23 cellular contexts compared by ENCODE assay signal in the genomic region with DNA sequence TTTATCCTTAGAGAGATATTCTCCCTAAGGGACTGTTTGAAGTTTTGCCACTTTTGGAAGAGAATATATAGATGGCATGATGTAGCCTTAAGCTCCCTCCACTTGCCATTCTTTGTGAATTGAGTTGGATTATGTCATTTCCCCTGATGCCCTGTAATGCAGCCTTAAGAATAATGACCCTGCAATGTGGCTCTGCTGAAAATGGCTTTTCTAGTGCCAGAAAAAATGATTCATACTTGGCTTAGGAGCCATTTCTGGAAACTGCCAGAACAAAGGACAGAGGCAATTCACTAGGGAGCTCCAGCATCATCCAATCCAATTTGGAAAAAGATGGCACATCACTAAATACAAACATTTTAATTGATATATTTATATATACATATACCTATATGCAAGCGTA.
DNase-seq lines count a peak whose midpoint lies in the region; ATAC-seq and TF ChIP-seq lines count a peak whose summit lies in the region.
"Had no signal": no experiment of that assay in that cellular context is flagged by ENCODE, and none has a peak within 500 bp of the region (broad histone marks: within the 10 kb centered on the region; RNA-seq: fewer than 3 reads in every experiment).

No MANE protein-coding gene starts in this region.

- no peak overlapping the region for H2AFZ ChIP-seq in SK-N-SH (ENCODE audit: low read depth)

- H3K36me3 ChIP-seq in left ventricle myocardium inferior (no peaks in the 10 kb centered on the region), SK-N-SH (replicated peaks in 1 of 2; ENCODE audit: control insufficient read depth in 1 of 2, insufficient read depth in 2 of 2, low read length in 1 of 2) (no peaks in the 10 kb centered on the region)
- H3K36me3 ChIP-seq: SJSA1 had no signal

- H3K79me2 ChIP-seq in SK-N-SH (ENCODE audit: insufficient read depth), result no peaks in the 10 kb centered on the region

- no peak overlapping the region for H3K4me2 ChIP-seq in SK-N-SH

- peaks cover 18% of the 10 kb centered on the region for H3F3A ChIP-seq in SK-N-SH (replicated peaks; ENCODE audit: insufficient read depth)

- H3K4me3 ChIP-seq in left ventricle myocardium inferior, result no peak overlapping the region
- H3K4me3 ChIP-seq in SK-N-SH (ENCODE audit: low read depth in 2 of 2, low read length in 1 of 2), result no peak overlapping the region
- H3K4me3 ChIP-seq in fibroblast of the aortic adventitia (ENCODE audit: low read depth, low read length), result no peak overlapping the region
- H3K4me3 ChIP-seq: SJSA1 had no signal

- no peak overlapping the region for H3K27ac Mint-ChIP-seq in CD14-positive monocyte
- no peak overlapping the region for H3K27ac Mint-ChIP-seq in naive thymus-derived CD8-positive, alpha-beta T cell
- H3K27ac Mint-ChIP-seq: IgD-negative memory B cell; mesothelial cell of epicardium; natural killer cell; stimulated activated memory B cell treated with anti-CD40 and anti-IgM and Interleukin-4, amounts not matched to agents 10 μg/mL and 1 μg/mL and 100 μg/mL, for 72 hours had no signal

- POLR2A ChIA-PET in SK-N-SH (lab: Yijun Ruan, JAX), result no interaction called here
- POLR2A ChIA-PET in naive thymus-derived CD8-positive, alpha-beta T cell (lab: Charles Lee), result no interaction called here

- no peak overlapping the region for H3K27ac ChIP-seq in left ventricle myocardium inferior (replicated peaks)
- H3K27ac ChIP-seq in SK-N-SH (ENCODE audit: low read depth in 2 of 2, low read length in 1 of 2), result peak overlapping the region in 1 of 2 experiments; percentile 43; a peak in 2 of 4 replicates
- H3K27ac ChIP-seq: SJSA1 had no signal

- CTCF ChIA-PET in SK-N-SH (lab: Yijun Ruan, JAX), result no interaction called here

- peaks cover 12% of the 10 kb centered on the region for H3K4me1 ChIP-seq in left ventricle myocardium inferior
- H3K4me1 ChIP-seq in SK-N-SH (ENCODE audit: control insufficient read depth in 1 of 2, insufficient read depth in 2 of 2, low read depth in 1 of 2, low read length in 1 of 2), result peaks cover 0 to 13% of the 10 kb centered on the region in 2 experiments; a peak in 3 of 4 replicates
- H3K4me1 ChIP-seq: SJSA1 had no signal

- intact Hi-C loops in left cardiac atrium (cut with DNase I), result loop anchor here in 1 of 2 donors (10.0 kb wide), 1 partner anchor 268 kb away; no protein-coding TSS in a partner anchor
- intact Hi-C loops in left ventricle myocardium inferior (cut with micrococcal nuclease), result no loop called here
- intact Hi-C loops in CD14-positive monocyte (cut with micrococcal nuclease), result no loop called here

- no peak overlapping the region for H3K4me3 Mint-ChIP-seq in CD14-positive monocyte
- H3K4me3 Mint-ChIP-seq in naive thymus-derived CD8-positive, alpha-beta T cell, result no peak overlapping the region
- H3K4me3 Mint-ChIP-seq: activated T-cell treated with anti-CD3 and anti-CD28 coated beads, Interleukin-2, amount 50 U/mL, for 4 hours; central memory CD8-positive, alpha-beta T cell; mesothelial cell of epicardium; natural killer cell; stimulated activated memory B cell treated with anti-CD40 and anti-IgM and Interleukin-4, amounts not matched to agents 10 μg/mL and 1 μg/mL and 100 μg/mL, for 72 hours had no signal

- TF ChIP-seq EP300 in SK-N-SH (IDR thresholded peaks at IDR 0.05; ENCODE audit: borderline replicate concordance in 1 of 2, low read depth in 1 of 2, low read length in 1 of 2), result peak in 1 of 2 experiments; percentile 86; a peak in 2 of 4 replicates

- H3K27me3 Mint-ChIP-seq in CD14-positive monocyte (ENCODE audit: low read depth in 3 of 3), result no peaks in the 10 kb centered on the region
- H3K27me3 Mint-ChIP-seq in naive thymus-derived CD8-positive, alpha-beta T cell, result peaks cover 0 to 3% (median 0%) of the 10 kb centered on the region in 5 donors
- H3K27me3 Mint-ChIP-seq: central memory CD8-positive, alpha-beta T cell; IgD-negative memory B cell; stimulated activated memory B cell treated with anti-CD40 and anti-IgM and Interleukin-4, amounts not matched to agents 10 μg/mL and 1 μg/mL and 100 μg/mL, for 72 hours had no signal

- no peaks in the 10 kb centered on the region for H4K20me1 ChIP-seq in SK-N-SH (ENCODE audit: insufficient read depth)

- H3K9me2 ChIP-seq in SK-N-SH, result no peaks in the 10 kb centered on the region

- H3K36me3 Mint-ChIP-seq in CD14-positive monocyte, result no peaks in the 10 kb centered on the region
- H3K36me3 Mint-ChIP-seq in naive thymus-derived CD8-positive, alpha-beta T cell, result no peaks in the 10 kb centered on the region
- H3K36me3 Mint-ChIP-seq: mesothelial cell of epicardium; natural killer cell; stimulated activated memory B cell treated with anti-CD40 and anti-IgM and Interleukin-4, amounts not matched to agents 10 μg/mL and 1 μg/mL and 100 μg/mL, for 72 hours had no signal

- DNase-seq in left cardiac atrium, result no peak
- no peak for DNase-seq in left ventricle myocardium inferior
- DNase-seq in SK-N-SH, result no peak
- peak; percentile 67 for DNase-seq in fibroblast of the aortic adventitia (ENCODE audit: low read depth)
- no peak for DNase-seq in T-helper 2 cell
- no peak for DNase-seq in CD14-positive monocyte (ENCODE audit: low spot score)
- no peak for DNase-seq in T1000 (lab: John Stamatoyannopoulos, UW)
- no peak for DNase-seq in naive thymus-derived CD8-positive, alpha-beta T cell
- DNase-seq: activated CD4-positive, alpha-beta T cell treated with anti-CD3 and anti-CD28 coated beads for 4 hours; activated naive CD4-positive, alpha-beta T cell treated with Interleukin-2 at 50 U/mL for 16 hours; activated T-cell treated with anti-CD3 and anti-CD28 coated beads, Interleukin-2, amount 50 U/mL, for 4 hours; dermis blood vessel endothelial cell; GOT3; natural killer cell; NCI-H2081 treated with DMSO at 0.1 percent for 48 hours; NCI-H510A; NK-92 treated with Interleukin-12 subunit alpha and Interleukin-12 subunit beta, amount 100 ng/mL, for 24 hours; stimulated activated CD4-positive, alpha-beta T cell treated with anti-CD3 and anti-CD28 coated beads, Interleukin-4, amount 100 ng/mL, for 1 hour had no signal

- H3K9ac ChIP-seq in SK-N-SH, result no peak overlapping the region

- H3K4me1 Mint-ChIP-seq in CD14-positive monocyte, result no peaks in the 10 kb centered on the region
- no peaks in the 10 kb centered on the region for H3K4me1 Mint-ChIP-seq in naive thymus-derived CD8-positive, alpha-beta T cell
- H3K4me1 Mint-ChIP-seq: central memory CD8-positive, alpha-beta T cell; IgD-negative memory B cell; mesothelial cell of epicardium; natural killer cell; stimulated activated memory B cell treated with anti-CD40 and anti-IgM and Interleukin-4, amounts not matched to agents 10 μg/mL and 1 μg/mL and 100 μg/mL, for 72 hours had no signal

- H3K9me3 ChIP-seq in left ventricle myocardium inferior (replicated peaks) (no peaks in the 10 kb centered on the region), SK-N-SH (no peaks in the 10 kb centered on the region)
- H3K9me3 ChIP-seq: SJSA1 had no signal

- TF ChIP-seq RAD21 in SK-N-SH (IDR thresholded peaks at IDR 0.05; ENCODE audit: low read length), result no peak

- WGBS in SK-N-SH (ENCODE audit: low lambda C conversion rate), result 92% methylated on average over 1 of the region's 1 CpG

- H3K9me3 Mint-ChIP-seq in CD14-positive monocyte, result peaks cover 0 to 9% (median 0%) of the 10 kb centered on the region in 7 donors
- H3K9me3 Mint-ChIP-seq in naive thymus-derived CD8-positive, alpha-beta T cell, result peaks cover 0 to 5% (median 0%) of the 10 kb centered on the region in 9 donors
- H3K9me3 Mint-ChIP-seq: activated T-cell treated with anti-CD3 and anti-CD28 coated beads, Interleukin-2, amount 50 U/mL, for 4 hours; central memory CD8-positive, alpha-beta T cell; IgD-negative memory B cell; stimulated activated memory B cell treated with anti-CD40 and anti-IgM and Interleukin-4, amounts not matched to agents 10 μg/mL and 1 μg/mL and 100 μg/mL, for 72 hours had no signal

- ATAC-seq in left cardiac atrium, result peak; percentile 53 to 79
- ATAC-seq in naive thymus-derived CD8-positive, alpha-beta T cell, result no peak
- ATAC-seq: activated T-cell treated with anti-CD3 and anti-CD28 coated beads, Interleukin-2, amount 50 U/mL, for 4 hours; natural killer cell; stimulated activated memory B cell treated with anti-CD40 and anti-IgM and Interleukin-4, amounts not matched to agents 10 μg/mL and 1 μg/mL and 100 μg/mL, for 72 hours had no signal

- TF ChIP-seq CTCF in left ventricle myocardium inferior (IDR thresholded peaks at IDR 0.05; ENCODE audit: borderline replicate concordance), result no peak
- TF ChIP-seq CTCF in SK-N-SH (IDR thresholded peaks at IDR 0.05), result no peak
- no peak for TF ChIP-seq CTCF in fibroblast of the aortic adventitia (IDR thresholded peaks at IDR 0.05; ENCODE audit: insufficient read depth, low read length)
- no peak for TF ChIP-seq CTCF in CD14-positive monocyte (IDR thresholded peaks at IDR 0.05)

- H3K27me3 ChIP-seq in left ventricle myocardium inferior (ENCODE audit: low read depth), result no peaks in the 10 kb centered on the region
- H3K27me3 ChIP-seq in SK-N-SH (ENCODE audit: insufficient read depth), result no peaks in the 10 kb centered on the region
- H3K27me3 ChIP-seq: SJSA1 had no signal

TF ChIP-seq in SK-N-SH, 30 proteins besides CTCF, POLR2A, EP300 and RAD21 (continues in another document):
- TF ChIP-seq, protein P1, sequence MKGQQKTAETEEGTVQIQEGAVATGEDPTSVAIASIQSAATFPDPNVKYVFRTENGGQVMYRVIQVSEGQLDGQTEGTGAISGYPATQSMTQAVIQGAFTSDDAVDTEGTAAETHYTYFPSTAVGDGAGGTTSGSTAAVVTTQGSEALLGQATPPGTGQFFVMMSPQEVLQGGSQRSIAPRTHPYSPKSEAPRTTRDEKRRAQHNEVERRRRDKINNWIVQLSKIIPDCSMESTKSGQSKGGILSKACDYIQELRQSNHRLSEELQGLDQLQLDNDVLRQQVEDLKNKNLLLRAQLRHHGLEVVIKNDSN (IDR thresholded peaks at IDR 0.05; ENCODE audit: borderline replicate concordance, low read depth), result no peak
- TF ChIP-seq JUND (IDR thresholded peaks at IDR 0.05) (peak; percentile 89), NFIC (IDR thresholded peaks at IDR 0.05; ENCODE audit: borderline replicate concordance) (peak; percentile 97), RCOR1 (IDR thresholded peaks at IDR 0.05; ENCODE audit: low read length) (no peak), FOXM1 (IDR thresholded peaks at IDR 0.05; ENCODE audit: low read depth) (peak; percentile 65), GATA2 (CRISPR knock-in tag; IDR thresholded peaks at IDR 0.05) (no peak), TCF12 (IDR thresholded peaks at IDR 0.05) (peak; percentile 90), TEAD4 (IDR thresholded peaks at IDR 0.05; ENCODE audit: borderline replicate concordance, insufficient read depth) (peak; percentile 84), MEF2A (IDR thresholded peaks at IDR 0.05; ENCODE audit: borderline replicate concordance, low read depth) (peak; percentile 59; the same call in 1 of the 2 replicates)
- TF ChIP-seq, protein P2, sequence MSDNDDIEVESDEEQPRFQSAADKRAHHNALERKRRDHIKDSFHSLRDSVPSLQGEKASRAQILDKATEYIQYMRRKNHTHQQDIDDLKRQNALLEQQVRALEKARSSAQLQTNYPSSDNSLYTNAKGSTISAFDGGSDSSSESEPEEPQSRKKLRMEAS (IDR thresholded peaks at IDR 0.05; ENCODE audit: low read depth), result peak; percentile 54

Comparison
In these comparisons a context has a peak if more than half of its experiments do, and no peak if none do; other contexts are left out.
1. ATAC-seq: peak in left cardiac atrium (2 of 2); none in naive thymus-derived CD8-positive, alpha-beta T cell (0 of 2).